Comparison of ENCODE assay signal across 9 cellular contexts in the genomic region with DNA sequence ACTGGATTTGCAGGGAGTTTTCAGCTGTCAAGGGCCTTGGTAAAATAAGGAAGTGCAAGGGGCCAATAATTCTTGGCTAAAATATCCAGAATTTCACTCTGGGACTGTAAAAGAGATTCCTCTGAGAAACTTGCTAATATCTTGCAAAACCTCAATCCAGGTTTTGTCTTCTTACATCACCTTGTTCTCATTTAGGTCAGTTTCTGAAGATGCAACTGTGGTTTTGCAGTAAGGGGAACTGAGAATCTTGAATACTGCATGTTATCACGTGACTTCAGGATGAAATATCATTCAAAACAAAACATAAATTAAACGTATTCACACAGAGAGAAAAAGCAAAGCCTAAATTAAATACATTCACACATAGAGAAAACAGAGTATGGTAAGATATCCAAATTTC. TPM values are rescaled to one million over a fixed set of nuclear protein-coding genes. Genes with fewer than 3 reads are reported as not detected.
DNase-seq lines count a peak whose midpoint lies in the region; ATAC-seq and TF ChIP-seq lines count a peak whose summit lies in the region.
"Had no signal": no experiment of that assay in that cellular context is flagged by ENCODE, and none has a peak within 500 bp of the region (broad histone marks: within the 10 kb centered on the region; RNA-seq: fewer than 3 reads in every experiment).

No MANE protein-coding gene starts in this region.

- H3K9me3 Mint-ChIP-seq in glutamatergic neuron (ENCODE audit: unreplicated experiment): no peaks in the 10 kb centered on the region
- H3K9me3 Mint-ChIP-seq in type B pancreatic cell: no peaks in the 10 kb centered on the region

- peaks cover 0 to 8% of the 10 kb centered on the region in 2 donors for H3K4me1 ChIP-seq in ascending aorta

- H3K4me3 Mint-ChIP-seq in glutamatergic neuron (ENCODE audit: unreplicated experiment) (no peak overlapping the region), type B pancreatic cell (no peak overlapping the region)

- DNase-seq in germinal center (ENCODE audit: low spot score) (peak; percentile 38), ascending aorta (ENCODE audit: low spot score in 2 of 2) (no peak), glutamatergic neuron (no peak), type B pancreatic cell (ENCODE audit: extremely low spot score, unreplicated experiment) (no peak)
- DNase-seq: EL, NCI-H446 had no signal

- peak; percentile 65 for ATAC-seq in GM18873 (IDR thresholded peaks at IDR 0.05; ENCODE audit: low FRiP score, unreplicated experiment)
- ATAC-seq in GM21717 (IDR thresholded peaks at IDR 0.05; ENCODE audit: unreplicated experiment): peak; percentile 55
- ATAC-seq in HG03354 (IDR thresholded peaks at IDR 0.05; ENCODE audit: poor library complexity, severe bottlenecking, unreplicated experiment): peak; percentile 79

- intact Hi-C loops in ascending aorta (cut with DNase I): loop anchor here (5.0 kb wide), 2 partner anchors 37 to 157 kb away; partner anchors contain the start of gene PLGRKT

- H3K27ac Mint-ChIP-seq in glutamatergic neuron (ENCODE audit: unreplicated experiment) (no peak overlapping the region), type B pancreatic cell (no peak overlapping the region)

- no peaks in the 10 kb centered on the region for H3K4me1 Mint-ChIP-seq in glutamatergic neuron (ENCODE audit: low read depth, unreplicated experiment)
- peaks cover 15% of the 10 kb centered on the region for H3K4me1 Mint-ChIP-seq in type B pancreatic cell (ENCODE audit: unreplicated experiment)

- H3K9me3 ChIP-seq in ascending aorta: no peaks in the 10 kb centered on the region

- H3K27me3 Mint-ChIP-seq in glutamatergic neuron (ENCODE audit: unreplicated experiment) (peaks cover 1% of the 10 kb centered on the region), type B pancreatic cell (no peaks in the 10 kb centered on the region)

- no peak overlapping the region for H3K4me3 ChIP-seq in ascending aorta

- no peaks in the 10 kb centered on the region for H3K27me3 ChIP-seq in ascending aorta

- H3K36me3 Mint-ChIP-seq in glutamatergic neuron (ENCODE audit: unreplicated experiment) (no peaks in the 10 kb centered on the region), type B pancreatic cell (no peaks in the 10 kb centered on the region)

- H3K27ac ChIP-seq in ascending aorta: no peak overlapping the region

- TF ChIP-seq CTCF in ascending aorta (IDR thresholded peaks at IDR 0.05): no peak
- TF ChIP-seq CTCF in glutamatergic neuron (IDR thresholded peaks at IDR 0.05; ENCODE audit: partially characterized antibody, unreplicated experiment): no peak
- TF ChIP-seq CTCF in type B pancreatic cell (conservative IDR thresholded peaks at IDR 0.05): no peak

- H3K36me3 ChIP-seq in ascending aorta: no peaks in the 10 kb centered on the region

RNA-seq across cellular contexts. Expression of gene RIC1, which starts 35.0 kb away (rescaled TPM):
- 46.7 TPM for total RNA-seq in ascending aorta
- total RNA-seq in glutamatergic neuron (ENCODE audit: unreplicated experiment): 9.7 TPM
- total RNA-seq in type B pancreatic cell (ENCODE audit: low replicate concordance): 25.1 and 26.6 TPM in 2 replicates
